Comparison of ENCODE assay signal across 1 cellular context in the genomic region with DNA sequence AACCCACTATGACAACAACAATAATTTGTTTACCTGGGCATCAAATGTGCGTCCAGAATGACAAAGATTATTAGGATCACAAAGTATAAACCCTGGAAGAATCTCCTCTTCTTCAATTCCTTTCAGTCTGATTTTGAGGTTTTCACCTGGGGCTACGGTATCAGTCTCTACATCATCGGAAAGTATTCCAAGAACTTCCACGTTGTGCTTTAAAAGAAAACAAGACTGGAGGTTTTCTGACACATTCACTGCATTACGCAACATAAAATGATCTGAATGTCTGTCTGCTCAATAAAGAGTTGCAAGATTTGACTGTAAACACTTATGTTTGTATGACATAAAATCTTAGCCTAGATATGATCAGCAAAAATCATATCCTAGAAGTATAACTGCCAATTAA.
TF ChIP-seq lines count a peak whose summit lies in the region.

No MANE protein-coding gene starts in this region.

TF ChIP-seq in H1, 55 proteins besides CTCF, POLR2A, EP300 and RAD21:
- no peak for TF ChIP-seq HDAC2 (IDR thresholded peaks at IDR 0.05; ENCODE audit: borderline replicate concordance in 1 of 2, low read depth in 2 of 2, low read length in 2 of 2)
- TF ChIP-seq CEBPB (IDR thresholded peaks at IDR 0.05; ENCODE audit: low read depth, low read length) = 0 out of 2 replicates have a peak, but pooled peaks have one; percentile 10
